26 cellular contexts compared by ENCODE assay signal in genomic region chr6:154488276-154488627, GRCh38. TPM values are rescaled to one million over a fixed set of nuclear protein-coding genes. Genes with fewer than 3 reads are reported as not detected.
DNase-seq lines count a peak whose midpoint lies in the region; ATAC-seq, FAIRE-seq and TF ChIP-seq lines count a peak whose summit lies in the region.
"Had no signal": no experiment of that assay in that cellular context is flagged by ENCODE, and none has a peak within 500 bp of the region (broad histone marks: within the 10 kb centered on the region; RNA-seq: fewer than 3 reads in every experiment).

No MANE protein-coding gene starts in this region.

- TF ChIP-seq EP300 in A549 (IDR thresholded peaks at IDR 0.05), result no peak
- no peak for TF ChIP-seq EP300 in esophagus muscularis mucosa (IDR thresholded peaks at IDR 0.05)

- peaks cover 17% of the 10 kb centered on the region for H3K79me1 ChIP-seq in mesenchymal stem cell (replicated peaks; ENCODE audit: low read length, poor library complexity, severe bottlenecking)

- no peak overlapping the region for H2AFZ ChIP-seq in mesenchymal stem cell (ENCODE audit: low read depth, low read length)

- H2BK5ac ChIP-seq in mesenchymal stem cell (ENCODE audit: low read depth, low read length, poor library complexity, severe bottlenecking), result no peak overlapping the region

- no peak overlapping the region for H4K8ac ChIP-seq in mesenchymal stem cell (ENCODE audit: low read length)

- no peak overlapping the region for H3K18ac ChIP-seq in mesenchymal stem cell (ENCODE audit: low read depth in 1 of 2, low read length in 2 of 2)

- H3K9ac ChIP-seq in mesenchymal stem cell (ENCODE audit: low read length), result peak overlapping the region; percentile 75

- no peak overlapping the region for H2BK12ac ChIP-seq in mesenchymal stem cell (ENCODE audit: low read length in 2 of 2)

- H3K27me3 ChIP-seq in esophagus muscularis mucosa (no peaks in the 10 kb centered on the region), mesenchymal stem cell (ENCODE audit: control insufficient read depth in 1 of 2, insufficient read depth in 1 of 2, low read length in 2 of 2) (no peaks in the 10 kb centered on the region)
- H3K27me3 ChIP-seq: BE2C, cardiac muscle cell, dorsolateral prefrontal cortex, gastrocnemius medialis, MG63 had no signal

- H3K27ac ChIP-seq in A549 (peak overlapping the region in 1 of 2 experiments; percentile 16; a peak in 1 of 6 replicates), esophagus muscularis mucosa (replicated peaks in 1 of 4) (peak overlapping the region; percentile 22 to 74 (median 54)), mesenchymal stem cell (ENCODE audit: low read length, poor library complexity, severe bottlenecking) (no peak overlapping the region)
- H3K27ac ChIP-seq: 22Rv1, cardiac muscle cell, gastrocnemius medialis had no signal

- H3K4ac ChIP-seq in mesenchymal stem cell (ENCODE audit: low read depth in 1 of 2, low read length in 2 of 2), result no peak overlapping the region

- CTCF ChIA-PET in A549 (lab: Yijun Ruan, JAX), result no interaction called here

- H3K4me3 ChIP-seq in A549 (no peak overlapping the region), esophagus muscularis mucosa (no peak overlapping the region), mesenchymal stem cell (ENCODE audit: insufficient read depth in 1 of 2, low read depth in 1 of 2, low read length in 2 of 2) (peak overlapping the region in 1 of 2 experiments; percentile 46)
- H3K4me3 ChIP-seq: cardiac muscle cell, dorsolateral prefrontal cortex, gastrocnemius medialis, MG63 had no signal

- FAIRE-seq in A549 (lab: Jason Lieb, UNC) (no peak), RCC 7860 (lab: Jason Lieb, UNC) (no peak), GM19239 (lab: Jason Lieb, UNC) (no peak)
- FAIRE-seq: kidney had no signal

- H3K9me3 ChIP-seq in A549, result no peaks in the 10 kb centered on the region
- H3K9me3 ChIP-seq in esophagus muscularis mucosa, result no peaks in the 10 kb centered on the region
- H3K9me3 ChIP-seq in mesenchymal stem cell (ENCODE audit: control insufficient read depth, low read length), result no peaks in the 10 kb centered on the region
- H3K9me3 ChIP-seq: BE2C, gastrocnemius medialis, MG63 had no signal

- H3K36me3 ChIP-seq in esophagus muscularis mucosa (no peaks in the 10 kb centered on the region), mesenchymal stem cell (ENCODE audit: control insufficient read depth in 1 of 2, insufficient read depth in 2 of 2, low read depth in 1 of 2, low read length in 2 of 2) (no peaks in the 10 kb centered on the region)
- H3K36me3 ChIP-seq: cardiac muscle cell, gastrocnemius medialis, MG63 had no signal

- TF ChIP-seq POLR2A in A549 (IDR thresholded peaks at IDR 0.05; ENCODE audit: low read length) (no peak), esophagus muscularis mucosa (IDR thresholded peaks at IDR 0.05; ENCODE audit: low read depth) (no peak)

- H3K23ac ChIP-seq in mesenchymal stem cell (ENCODE audit: low read length in 2 of 2), result no peak overlapping the region

- H3K4me1 ChIP-seq in A549 (peaks cover 44% of the 10 kb centered on the region), esophagus muscularis mucosa (peaks cover 24 to 91% (median 74%) of the 10 kb centered on the region in 4 donors), mesenchymal stem cell (ENCODE audit: control insufficient read depth, insufficient read depth, low read depth, low read length) (peaks cover 18% of the 10 kb centered on the region)

- TF ChIP-seq CTCF in A549 (IDR thresholded peaks at IDR 0.05) (no peak), esophagus muscularis mucosa (IDR thresholded peaks at IDR 0.05) (no peak)

- DNase-seq in A549 (ENCODE audit: low read depth in 1 of 2, low spot score in 1 of 2) (no peak), RCC 7860 (ENCODE audit: low spot score) (peak; percentile 5), esophagus muscularis mucosa (ENCODE audit: extremely low spot score) (no peak), mesenchymal stem cell (no peak), GM19239 (ENCODE audit: insufficient read length, low spot score) (no peak), DMS79 treated with DMSO at 0.1 percent for 48 hours (lab: John Stamatoyannopoulos, UW) (no peak), HK-2 (ENCODE audit: unreplicated experiment) (no peak), SIG-M5 (lab: John Stamatoyannopoulos, UW) (no peak)
- DNase-seq: activated CD4-positive, alpha-beta memory T cell treated with anti-CD3 and anti-CD28 coated beads, Interleukin-2, amount 10 ng/mL, durations not matched to agents 7 days and 5 days; activated CD4-positive, CD25-positive, alpha-beta regulatory T cell; activated gamma-delta T cell; activated naive CD8-positive, alpha-beta T cell treated with anti-CD3 and anti-CD28 coated beads, Interleukin-2, amount 50 U/mL, for 24 hours; activated T-cell treated with anti-CD3 and anti-CD28 coated beads for 4 hours; BE2C; DND-41; dorsolateral prefrontal cortex; gastrocnemius medialis; kidney; NCI-H1436; NCI-H510A treated with DMSO at 0.1 percent for 48 hours; RPMI8226; stimulated activated naive CD8-positive, alpha-beta T cell treated with anti-CD3 and anti-CD28 coated beads, Interleukin-15, amount 100 ng/mL, for 72 hours; T-helper 9 cell had no signal

- no peak overlapping the region for H3K14ac ChIP-seq in mesenchymal stem cell (ENCODE audit: low read length in 2 of 2)

- H4K91ac ChIP-seq in mesenchymal stem cell (ENCODE audit: low read length), result no peak overlapping the region

- no peak overlapping the region for H2BK120ac ChIP-seq in mesenchymal stem cell (ENCODE audit: low read depth, low read length)

- H3K4me2 ChIP-seq in A549 (peak overlapping the region; percentile 37), mesenchymal stem cell (ENCODE audit: low read length, poor library complexity, severe bottlenecking) (no peak overlapping the region)

- no peak for TF ChIP-seq RAD21 in A549 (conservative IDR thresholded peaks at IDR 0.05 in 1 of 2, IDR thresholded peaks at IDR 0.05 in 1 of 2)

- H2BK15ac ChIP-seq in mesenchymal stem cell (ENCODE audit: low read depth, poor library complexity, severe bottlenecking), result no peak overlapping the region

- POLR2A ChIA-PET in A549 (lab: Yijun Ruan, JAX), result no interaction called here

- intact Hi-C loops in esophagus muscularis mucosa (cut with DNase I), result no loop called here

- 63% methylated on average over 1 of the region's 1 CpG for WGBS in A549 (ENCODE audit: missing lambda C conversion rate)
- WGBS in esophagus muscularis mucosa, result 82% methylated on average over 1 of the region's 1 CpG
- WGBS in mesenchymal stem cell, result no CpG with 5 or more reads among the region's 1 CpG

- no peak overlapping the region for H2AK5ac ChIP-seq in mesenchymal stem cell (ENCODE audit: low read length, severe bottlenecking)

- ATAC-seq in A549, result no peak
- ATAC-seq: activated naive CD8-positive, alpha-beta T cell treated with anti-CD3 and anti-CD28 coated beads, Interleukin-2, amount 50 U/mL, for 24 hours; gastrocnemius medialis; stimulated activated naive CD8-positive, alpha-beta T cell treated with anti-CD3 and anti-CD28 coated beads, Interleukin-15, amount 100 ng/mL, for 72 hours had no signal

TF ChIP-seq in A549, 52 proteins besides CTCF, POLR2A, EP300 and RAD21:
- TF ChIP-seq CBX8 (IDR thresholded peaks at IDR 0.05) (no peak), KDM1A (IDR thresholded peaks at IDR 0.05; ENCODE audit: low read depth) (no peak), MYC (IDR thresholded peaks at IDR 0.05; ENCODE audit: borderline replicate concordance, low read length) (no peak), ZFP36 (IDR thresholded peaks at IDR 0.05; ENCODE audit: borderline replicate concordance, partially characterized antibody) (no peak), HOXB5 (CRISPR knock-in tag; IDR thresholded peaks at IDR 0.05) (no peak), GATA3 (IDR thresholded peaks at IDR 0.05; ENCODE audit: borderline replicate concordance) (no peak), SMC3 (IDR thresholded peaks at IDR 0.05) (no peak), ESRRA (IDR thresholded peaks at IDR 0.05; ENCODE audit: borderline replicate concordance, low read length) (no peak), KDM5A (IDR thresholded peaks at IDR 0.05) (no peak), SREBF2 (IDR thresholded peaks at IDR 0.05) (no peak)
- TF ChIP-seq, protein P1, sequence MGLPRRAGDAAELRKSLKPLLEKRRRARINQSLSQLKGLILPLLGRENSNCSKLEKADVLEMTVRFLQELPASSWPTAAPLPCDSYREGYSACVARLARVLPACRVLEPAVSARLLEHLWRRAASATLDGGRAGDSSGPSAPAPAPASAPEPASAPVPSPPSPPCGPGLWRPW (IDR thresholded peaks at IDR 0.05), result no peak
- TF ChIP-seq, protein P2, sequence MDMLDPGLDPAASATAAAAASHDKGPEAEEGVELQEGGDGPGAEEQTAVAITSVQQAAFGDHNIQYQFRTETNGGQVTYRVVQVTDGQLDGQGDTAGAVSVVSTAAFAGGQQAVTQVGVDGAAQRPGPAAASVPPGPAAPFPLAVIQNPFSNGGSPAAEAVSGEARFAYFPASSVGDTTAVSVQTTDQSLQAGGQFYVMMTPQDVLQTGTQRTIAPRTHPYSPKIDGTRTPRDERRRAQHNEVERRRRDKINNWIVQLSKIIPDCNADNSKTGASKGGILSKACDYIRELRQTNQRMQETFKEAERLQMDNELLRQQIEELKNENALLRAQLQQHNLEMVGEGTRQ (IDR thresholded peaks at IDR 0.05), result no peak

RNA-seq across cellular contexts. Expression of gene CNKSR3, which starts 22.2 kb away (rescaled TPM):
- 2.9 and 3.8 TPM in 2 replicates for polyA plus RNA-seq in A549 (2011; rRNA removed)
- 1.3 and 1.6 TPM in 2 replicates for polyA plus RNA-seq in A549 (2012; cell fraction: cytosol; rRNA removed)
- polyA plus RNA-seq in A549 (2012; cell fraction: nucleus; rRNA removed), result 1.4 and 2.3 TPM in 2 replicates
- 3.5 to 5.2 TPM (median 4.1 TPM) in 3 replicates for polyA plus RNA-seq in A549 (2017; fragmentation: RNase III; extraction: RNeasy Plus Mini Kit Qiagen cat#74134 plus additional on column Dnase treatment)
- polyA minus RNA-seq in A549 (2011; rRNA and poly(A)+ RNA removed), result 3.8 and 4.0 TPM in 2 replicates
- 10 to 100 TPM; 10.4 to 23.9 (median 19.6) TPM for total RNA-seq in esophagus muscularis mucosa
- 5.2 TPM for polyA plus RNA-seq in mesenchymal stem cell (2013, experiment 1 of 2)
- 5.6 TPM for polyA plus RNA-seq in mesenchymal stem cell (2013, experiment 2 of 2)
- total RNA-seq: activated CD4-positive, alpha-beta memory T cell treated with anti-CD3 and anti-CD28 coated beads, Interleukin-2, amount 10 ng/mL, durations not matched to agents 7 days and 5 days had no signal
